Comparison of ENCODE assay signal across 9 cellular contexts in the genomic region with DNA sequence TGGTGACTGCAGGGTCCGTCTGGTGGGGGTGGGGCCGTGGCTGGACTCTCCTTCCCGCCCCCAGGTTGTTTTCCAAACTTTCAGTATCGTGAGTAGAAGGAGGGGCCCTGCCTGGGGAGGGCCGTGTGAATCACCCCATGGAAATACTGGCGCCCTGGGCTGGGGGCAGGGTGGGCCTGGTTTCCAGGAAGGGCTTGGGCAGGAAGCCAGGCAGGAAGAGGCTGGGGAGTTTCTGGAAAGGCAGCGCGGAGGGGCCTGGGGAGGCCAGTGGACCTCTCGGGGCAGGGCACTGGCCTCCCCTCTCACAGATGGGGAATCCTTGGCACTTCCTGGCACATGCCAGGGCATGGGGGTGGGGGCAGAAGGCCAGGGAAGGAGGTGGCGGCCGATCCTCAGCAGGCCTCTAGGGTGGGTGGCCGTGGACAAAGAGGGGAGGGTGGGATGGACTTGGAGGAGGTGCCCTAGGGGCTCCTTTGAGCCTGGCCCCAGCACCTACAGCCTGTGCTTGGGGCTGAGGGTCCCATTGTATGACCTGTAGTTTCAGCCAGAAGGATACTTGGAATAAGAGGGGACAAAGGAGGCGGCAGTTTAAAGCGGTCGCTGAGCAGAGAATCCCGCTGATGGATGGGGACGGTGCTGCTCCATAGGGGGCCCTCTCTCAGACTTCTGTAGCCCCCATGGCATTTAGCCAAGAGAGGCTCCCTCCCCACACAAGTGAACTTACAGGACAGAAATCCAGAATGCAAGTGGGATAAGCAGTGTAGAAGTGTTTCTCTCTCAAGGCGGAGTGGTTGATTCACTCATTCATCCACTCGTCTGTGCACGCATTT. TPM values are rescaled to one million over a fixed set of nuclear protein-coding genes. Genes with fewer than 3 reads are reported as not detected.
DNase-seq lines count a peak whose midpoint lies in the region; ATAC-seq and TF ChIP-seq lines count a peak whose summit lies in the region.
"Had no signal": no experiment of that assay in that cellular context is flagged by ENCODE, and none has a peak within 500 bp of the region (broad histone marks: within the 10 kb centered on the region; RNA-seq: fewer than 3 reads in every experiment).

No MANE protein-coding gene starts in this region.

- POLR2A ChIA-PET in activated CD8-positive, alpha-beta T cell treated with anti-CD3 and anti-CD28 coated beads for 36 hours (lab: Charles Lee): no interaction called here

- no peaks in the 10 kb centered on the region for H3K4me1 Mint-ChIP-seq in activated CD8-positive, alpha-beta T cell treated with anti-CD3 and anti-CD28 coated beads for 36 hours (ENCODE audit: low read depth)

- H3K4me3 Mint-ChIP-seq in activated CD8-positive, alpha-beta T cell treated with anti-CD3 and anti-CD28 coated beads for 36 hours: no peak overlapping the region

- no peak overlapping the region for H3K27ac Mint-ChIP-seq in activated CD8-positive, alpha-beta T cell treated with anti-CD3 and anti-CD28 coated beads for 36 hours

- TF ChIP-seq EP300 in suprapubic skin (IDR thresholded peaks at IDR 0.05): no peak

- H3K27ac ChIP-seq in HUES48 (ENCODE audit: low read depth, low read length) (peak overlapping the region; percentile 5), suprapubic skin (no peak overlapping the region)

- H3K36me3 ChIP-seq in HUES48 (ENCODE audit: control insufficient read depth, insufficient read depth, low read length) (no peaks in the 10 kb centered on the region), suprapubic skin (no peaks in the 10 kb centered on the region)

- H3K9me3 Mint-ChIP-seq in activated CD8-positive, alpha-beta T cell treated with anti-CD3 and anti-CD28 coated beads for 36 hours: no peaks in the 10 kb centered on the region

- H3K27me3 Mint-ChIP-seq in activated CD8-positive, alpha-beta T cell treated with anti-CD3 and anti-CD28 coated beads for 36 hours: peaks cover 21% of the 10 kb centered on the region

- H3K9ac ChIP-seq in HUES48 (ENCODE audit: low read depth, low read length): no peak overlapping the region

- no peaks in the 10 kb centered on the region for H3K36me3 Mint-ChIP-seq in activated CD8-positive, alpha-beta T cell treated with anti-CD3 and anti-CD28 coated beads for 36 hours (ENCODE audit: low read depth)

- H3K9me3 ChIP-seq in HUES48 (ENCODE audit: control insufficient read depth, insufficient read depth, low read length) (no peaks in the 10 kb centered on the region), suprapubic skin (no peaks in the 10 kb centered on the region)

- intact Hi-C loops in activated CD8-positive, alpha-beta T cell treated with anti-CD3 and anti-CD28 coated beads for 36 hours (cut with micrococcal nuclease): no loop called here

- TF ChIP-seq CTCF in choroid plexus epithelial cell (conservative IDR thresholded peaks at IDR 0.05; ENCODE audit: low read depth, low read length): no peak
- no peak for TF ChIP-seq CTCF in suprapubic skin (IDR thresholded peaks at IDR 0.05)
- no peak for TF ChIP-seq CTCF in activated CD8-positive, alpha-beta T cell treated with anti-CD3 and anti-CD28 coated beads for 36 hours (IDR thresholded peaks at IDR 0.05)

- TF ChIP-seq POLR2A in suprapubic skin (IDR thresholded peaks at IDR 0.05): no peak

- CTCF ChIA-PET in activated CD8-positive, alpha-beta T cell treated with anti-CD3 and anti-CD28 coated beads for 36 hours (lab: Charles Lee): no interaction called here

- DNase-seq in choroid plexus epithelial cell (ENCODE audit: low read depth) (peak; percentile 78), left lobe of liver (ENCODE audit: low spot score) (peak; percentile 61), suprapubic skin (ENCODE audit: low spot score in 2 of 2) (peak; percentile 76 to 83), amniotic stem cell (lab: John Stamatoyannopoulos, UW) (no peak)
- no peak for DNase-seq in activated CD8-positive, alpha-beta T cell treated with anti-CD3 and anti-CD28 coated beads for 36 hours
- DNase-seq: NCI-H774 had no signal

- H3K27me3 ChIP-seq in HUES48 (ENCODE audit: control insufficient read depth, insufficient read depth, low read length) (peaks cover 11% of the 10 kb centered on the region), suprapubic skin (peaks cover 33% of the 10 kb centered on the region)

- ATAC-seq in left lobe of liver (peak; percentile 66), GM18498 (IDR thresholded peaks at IDR 0.05; ENCODE audit: unreplicated experiment) (no peak), GM19395 (IDR thresholded peaks at IDR 0.05; ENCODE audit: unreplicated experiment) (no peak)
- ATAC-seq in activated CD8-positive, alpha-beta T cell treated with anti-CD3 and anti-CD28 coated beads for 36 hours: no peak

- 47% methylated on average over 20 of the region's 20 CpGs for WGBS in suprapubic skin

- H3K4me1 ChIP-seq in HUES48 (ENCODE audit: control insufficient read depth, insufficient read depth, low read length) (peaks cover 3% of the 10 kb centered on the region; the same call in 1 of the 2 replicates), suprapubic skin (no peaks in the 10 kb centered on the region)

- no peak overlapping the region for H3K4me3 ChIP-seq in HUES48 (ENCODE audit: low read depth, low read length)
- peak overlapping the region; percentile 2 for H3K4me3 ChIP-seq in choroid plexus epithelial cell (ENCODE audit: low read depth, low read length)
- no peak overlapping the region for H3K4me3 ChIP-seq in suprapubic skin

RNA-seq across cellular contexts. Expression of a gene that starts 56.5 kb away (rescaled TPM):
- total RNA-seq in left lobe of liver (1.3 TPM), suprapubic skin (10 to 100 TPM in 1 of 4 donors, 1 to 10 TPM in 3; 2.4 to 10.3 (median 5.4) TPM)
- total RNA-seq in activated CD8-positive, alpha-beta T cell treated with anti-CD3 and anti-CD28 coated beads for 36 hours: not detected

Comparison
In these comparisons a context has a peak if more than half of its experiments do, and no peak if none do; other contexts are left out.
1. DNase-seq: peak in choroid plexus epithelial cell (single experiment), left lobe of liver (single experiment) and suprapubic skin (2 of 2); none in activated CD8-positive, alpha-beta T cell treated with anti-CD3 and anti-CD28 coated beads for 36 hours (single experiment) and amniotic stem cell (single experiment).